9 cellular contexts compared by ENCODE assay signal in the genomic region with DNA sequence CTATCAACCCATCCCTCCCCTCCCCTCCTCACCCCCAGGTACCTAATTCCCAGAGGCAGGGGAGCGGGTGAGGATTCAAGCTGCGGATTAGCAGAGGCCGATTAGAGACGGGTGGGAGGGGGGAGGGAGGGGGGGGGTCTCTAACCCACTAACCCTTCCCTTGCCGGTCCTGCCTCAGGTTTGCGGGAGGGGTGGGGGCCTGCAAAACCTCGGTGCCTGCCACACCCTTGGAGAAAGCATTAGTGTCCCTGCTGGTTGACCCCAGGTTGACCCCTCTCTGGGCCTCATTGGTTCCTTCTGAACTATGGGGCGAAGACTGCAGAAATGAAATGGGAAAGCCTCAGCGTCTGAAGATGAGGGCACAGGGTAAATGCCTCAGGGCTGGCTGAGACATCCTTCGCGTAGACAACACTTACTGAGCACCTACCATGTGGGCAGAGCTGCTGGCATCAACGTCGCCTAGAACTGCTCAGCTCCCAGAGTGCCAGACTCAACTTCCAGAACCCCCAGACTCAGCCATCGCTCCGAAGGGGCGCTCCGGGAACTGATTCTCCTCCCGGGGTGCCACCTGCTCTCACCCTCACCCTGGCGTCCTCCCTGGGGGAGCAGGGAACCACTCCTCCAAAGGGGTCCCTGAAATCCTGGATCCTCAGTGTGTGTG. TPM values are rescaled to one million over a fixed set of nuclear protein-coding genes. Genes with fewer than 3 reads are reported as not detected.
DNase-seq lines count a peak whose midpoint lies in the region; ATAC-seq and TF ChIP-seq lines count a peak whose summit lies in the region.
"Had no signal": no experiment of that assay in that cellular context is flagged by ENCODE, and none has a peak within 500 bp of the region (broad histone marks: within the 10 kb centered on the region; RNA-seq: fewer than 3 reads in every experiment).

No MANE protein-coding gene starts in this region.

- no peak overlapping the region for H3K4me2 ChIP-seq in GM23248 (ENCODE audit: unreplicated experiment)

- ATAC-seq in T-helper 17 cell (no peak), left lung (no peak)

- H3K36me3 ChIP-seq in GM23248 (ENCODE audit: low read depth) (no peaks in the 10 kb centered on the region), esophagus (ENCODE audit: control insufficient read depth in 2 of 2, insufficient read depth in 2 of 2, low read length in 1 of 2) (no peaks in the 10 kb centered on the region), left lung (no peaks in the 10 kb centered on the region)

- H3K9ac ChIP-seq in GM23248, result no peak overlapping the region

- H4K20me1 ChIP-seq in GM23248 (ENCODE audit: insufficient read depth), result no peaks in the 10 kb centered on the region

- intact Hi-C loops in left lung (cut with DNase I), result no loop called here
- intact Hi-C loops in lower leg skin (cut with DNase I; ENCODE audit: low total_unique reads), result no loop called here

- TF ChIP-seq CTCF in left lung (IDR thresholded peaks at IDR 0.05), result no peak
- no peak for TF ChIP-seq CTCF in lower leg skin (IDR thresholded peaks at IDR 0.05)

- no peaks in the 10 kb centered on the region for H3K9me3 ChIP-seq in GM23248 (ENCODE audit: low read depth)
- H3K9me3 ChIP-seq in T-helper 17 cell (ENCODE audit: control insufficient read depth, low read length, poor library complexity, severe bottlenecking), result no peaks in the 10 kb centered on the region
- no peaks in the 10 kb centered on the region for H3K9me3 ChIP-seq in esophagus (ENCODE audit: control insufficient read depth in 2 of 2, insufficient read depth in 1 of 2, low read depth in 1 of 2, low read length in 1 of 2)
- H3K9me3 ChIP-seq in left lung, result no peaks in the 10 kb centered on the region

- in situ Hi-C loops in GM23248 (cut with MboI), result no loop called here

- peaks cover 28% of the 10 kb centered on the region for H3K4me1 Mint-ChIP-seq in T-helper 17 cell

- no peaks in the 10 kb centered on the region for H3K9me2 ChIP-seq in GM23248 (ENCODE audit: insufficient read depth)

- no peak overlapping the region for H2AFZ ChIP-seq in GM23248

- H3K27me3 Mint-ChIP-seq in T-helper 17 cell, result no peaks in the 10 kb centered on the region

- H3K4me3 Mint-ChIP-seq in T-helper 17 cell, result peak overlapping the region; percentile 87

- WGBS in GM23248 (ENCODE audit: low coverage in 1 of 2, low lambda C conversion rate in 2 of 2, missing lambda C conversion rate in 2 of 2), 2 experiments, result 63 to 73% methylated on average over 13 to 19 of the region's 19 CpGs
- 21 to 25% methylated on average over 19 of the region's 19 CpGs for WGBS in esophagus, 2 donors
- WGBS in lower leg skin, 2 donors, result 21 to 31% methylated on average over 19 of the region's 19 CpGs

- H3K79me2 ChIP-seq in GM23248 (ENCODE audit: insufficient read depth), result peaks cover 26% of the 10 kb centered on the region

- H3K36me3 Mint-ChIP-seq in T-helper 17 cell (ENCODE audit: low read depth), result peaks cover 2% of the 10 kb centered on the region

- H3K4me1 ChIP-seq in GM23248 (ENCODE audit: insufficient read depth), result no peaks in the 10 kb centered on the region
- H3K4me1 ChIP-seq in esophagus (ENCODE audit: control insufficient read depth in 2 of 2, insufficient read depth in 2 of 2, low read length in 1 of 2), result peaks cover 3 to 16% of the 10 kb centered on the region in 2 donors
- peaks cover 11 to 37% of the 10 kb centered on the region in 2 donors for H3K4me1 ChIP-seq in left lung

- TF ChIP-seq POLR2A in lower leg skin (IDR thresholded peaks at IDR 0.05), result no peak

- peak overlapping the region; percentile 43 for H3K27ac Mint-ChIP-seq in T-helper 17 cell

- peaks cover 10% of the 10 kb centered on the region; the same call in 1 of the 2 replicates for H3F3A ChIP-seq in GM23248 (ENCODE audit: insufficient read depth)

- DNase-seq in GM23248, result peak; percentile 45
- no peak for DNase-seq in T-helper 17 cell
- no peak for DNase-seq in left lung
- no peak for DNase-seq in glomerular visceral epithelial cell (ENCODE audit: extremely low spot score)
- DNase-seq in lower leg skin (ENCODE audit: low spot score in 2 of 2), result no peak
- DNase-seq in NCI-H774 (lab: John Stamatoyannopoulos, UW), result no peak

- no peak overlapping the region for H3K27ac ChIP-seq in GM23248
- peak overlapping the region; percentile 78 to 97 for H3K27ac ChIP-seq in esophagus (ENCODE audit: low read depth in 2 of 2, low read length in 1 of 2)
- peak overlapping the region in 11 of 21 experiments; percentile 49 to 100 (median 76) for H3K27ac ChIP-seq in skin epidermis
- H3K27ac ChIP-seq in left lung, result no peak overlapping the region
- H3K27ac ChIP-seq: HL-60 had no signal

- H3K27me3 ChIP-seq in GM23248 (replicated peaks; ENCODE audit: insufficient read depth), result no peaks in the 10 kb centered on the region
- H3K27me3 ChIP-seq in esophagus (ENCODE audit: control insufficient read depth in 1 of 2, insufficient read depth in 2 of 2, low read length in 2 of 2), result no peaks in the 10 kb centered on the region
- peaks cover 0 to 12% of the 10 kb centered on the region in 2 donors for H3K27me3 ChIP-seq in left lung

- H3K4me3 ChIP-seq in GM23248 (no peak overlapping the region), esophagus (ENCODE audit: low read depth in 1 of 2, low read length in 2 of 2) (no peak overlapping the region), skin epidermis (peak overlapping the region in 4 of 7 experiments; percentile 49 to 97 (median 74)), left lung (peak overlapping the region in 1 of 2 donors; percentile 90), lower leg skin (ENCODE audit: low read depth, poor library complexity, severe bottlenecking) (no peak overlapping the region)

RNA-seq across cellular contexts. Expression of a gene that starts 8.5 kb away (rescaled TPM):
- 50.4 and 51.9 TPM in 2 replicates for total RNA-seq in GM23248 (2014; rRNA removed; shearing (Covaris generic))
- polyA plus RNA-seq in GM23248 (2016; fragmentation: Nextera tagmentation; extraction: Ambion mirVana), result 106 and 108 TPM in 2 replicates
- 10 to 100 TPM; 29.0 to 29.3 TPM for total RNA-seq in T-helper 17 cell
- polyA plus RNA-seq in esophagus, result 10 to 100 TPM; 15.4 to 48.1 TPM
- 100 to 1,000 TPM; 138 to 163 TPM for total RNA-seq in left lung
- total RNA-seq in lower leg skin, result 100 to 1,000 TPM; 102 to 236 (median 158) TPM

Comparison
In these comparisons a context has a peak if more than half of its experiments do, and no peak if none do; other contexts are left out.
1. H3K27ac ChIP-seq: peak in esophagus (2 of 2) and skin epidermis (11 of 21); none in GM23248 (single experiment) and left lung (0 of 2).
2. H3K4me3 ChIP-seq: peak in skin epidermis (4 of 7); none in GM23248 (single experiment), esophagus (0 of 2) and lower leg skin (single experiment).